In genomic region chr6:16001158-16001557, GRCh38 we compare ENCODE assay signal across 28 cellular contexts.
"Had no signal": no experiment of that assay in that cellular context is flagged by ENCODE, and none has a peak within 500 bp of the region (broad histone marks: within the 10 kb centered on the region; RNA-seq: fewer than 3 reads in every experiment).

No MANE protein-coding gene starts in this region.

- DNase-seq: colonic mucosa; cortex of kidney; dermis blood vessel endothelial cell; dorsolateral prefrontal cortex; effector CD4-positive, alpha-beta T cell; effector CD8-positive, alpha-beta T cell; effector memory CD4-positive, alpha-beta T cell; effector memory CD8-positive, alpha-beta T cell; endodermal cell; erythroblast; esophagus squamous epithelium; foreskin fibroblast; foreskin keratinocyte; foreskin melanocyte; gastrocnemius medialis; glutamatergic neuron; head of caudate nucleus; heart left ventricle; heart right ventricle had no signal

- H3K4me3 ChIP-seq: colonic mucosa, coronary artery, dorsolateral prefrontal cortex, esophagus muscularis mucosa, esophagus squamous epithelium, gastrocnemius medialis, gastroesophageal sphincter, heart left ventricle, heart right ventricle had no signal

- H3K36me3 ChIP-seq: colonic mucosa, esophagus muscularis mucosa, esophagus squamous epithelium, gastrocnemius medialis, gastroesophageal sphincter, heart left ventricle, heart right ventricle had no signal

- H3K4me1 ChIP-seq: colonic mucosa, foreskin keratinocyte, gastroesophageal sphincter had no signal

- H3K27me3 ChIP-seq: colonic mucosa, dorsolateral prefrontal cortex, esophagus muscularis mucosa, esophagus squamous epithelium, gastrocnemius medialis, gastroesophageal sphincter, heart left ventricle had no signal

- H3K9me3 ChIP-seq: colonic mucosa, esophagus muscularis mucosa, esophagus squamous epithelium, gastrocnemius medialis, gastroesophageal sphincter, heart left ventricle, heart right ventricle had no signal

- ATAC-seq: effector memory CD8-positive, alpha-beta T cell; esophagus mucosa; foreskin keratinocyte; gastrocnemius medialis; gastroesophageal sphincter; heart left ventricle; heart right ventricle had no signal

- FAIRE-seq: colon, endometrium, endothelial cell of umbilical vein, frontal cortex had no signal

- H3K27ac ChIP-seq: colonic mucosa, coronary artery, dorsolateral prefrontal cortex, epithelial cell of prostate, esophagus muscularis mucosa, esophagus squamous epithelium, foreskin keratinocyte, gastrocnemius medialis, gastroesophageal sphincter, heart left ventricle, heart right ventricle had no signal
